In genomic region chr22:19891350-19892248, GRCh38 we compare ENCODE assay signal across 8 cellular contexts. TPM values are rescaled to one million over a fixed set of nuclear protein-coding genes. Genes with fewer than 3 reads are reported as not detected.
DNase-seq lines count a peak whose midpoint lies in the region; TF ChIP-seq lines count a peak whose summit lies in the region.

No MANE protein-coding gene starts in this region.

- peak overlapping the region; percentile 20 for H2AFZ ChIP-seq in parathyroid adenoma

- H3K27me3 ChIP-seq in esophagus (ENCODE audit: control insufficient read depth in 1 of 2, insufficient read depth in 2 of 2, low read length in 2 of 2) = no peaks in the 10 kb centered on the region
- no peaks in the 10 kb centered on the region for H3K27me3 ChIP-seq in parathyroid adenoma (ENCODE audit: control insufficient read depth, insufficient read depth, low read length)

- peaks cover 52 to 79% of the 10 kb centered on the region in 2 donors for H3K36me3 Mint-ChIP-seq in CD14-positive monocyte

- H3K4me3 Mint-ChIP-seq in CD14-positive monocyte = peak overlapping the region; percentile 27 to 58

- no peaks in the 10 kb centered on the region for H3K9me3 ChIP-seq in esophagus (ENCODE audit: control insufficient read depth in 2 of 2, insufficient read depth in 1 of 2, low read depth in 1 of 2, low read length in 1 of 2)
- H3K9me3 ChIP-seq in parathyroid adenoma (ENCODE audit: control insufficient read depth, low read length) = no peaks in the 10 kb centered on the region

- H3K4me2 ChIP-seq in parathyroid adenoma (ENCODE audit: low read length) = peak overlapping the region; percentile 67

- no peak for TF ChIP-seq CTCF in CD14-positive monocyte (IDR thresholded peaks at IDR 0.05)
- TF ChIP-seq CTCF in HFF-Myc (IDR thresholded peaks at IDR 0.05; ENCODE audit: low read depth, low read length, missing control alignments) = peak; percentile 17
- no peak for TF ChIP-seq CTCF in parathyroid adenoma (IDR thresholded peaks at IDR 0.05)

- peak overlapping the region; percentile 39 to 59 for H3K27ac ChIP-seq in esophagus (ENCODE audit: low read depth in 2 of 2, low read length in 1 of 2)
- H3K27ac ChIP-seq in parathyroid adenoma = peak overlapping the region; percentile 84

- peaks cover 0 to 2% (median 0%) of the 10 kb centered on the region in 7 donors for H3K9me3 Mint-ChIP-seq in CD14-positive monocyte

- intact Hi-C loops in CD14-positive monocyte (cut with micrococcal nuclease) = no loop called here

- peaks cover 33% of the 10 kb centered on the region for H3K4me1 Mint-ChIP-seq in CD14-positive monocyte

- H3K36me3 ChIP-seq in esophagus (ENCODE audit: control insufficient read depth in 2 of 2, insufficient read depth in 2 of 2, low read length in 1 of 2) (peaks cover 0 to 13% of the 10 kb centered on the region in 2 donors), parathyroid adenoma (ENCODE audit: control insufficient read depth, insufficient read depth, low read length) (no peaks in the 10 kb centered on the region)

- H3K4me3 ChIP-seq in HFF-Myc (replicated peaks; ENCODE audit: low read depth, low read length) (peak overlapping the region; percentile 9; the same call in 1 of the 2 replicates), esophagus (ENCODE audit: low read depth in 1 of 2, low read length in 2 of 2) (no peak overlapping the region), parathyroid adenoma (ENCODE audit: low read depth, low read length) (peak overlapping the region; percentile 35)

- no peak overlapping the region for H3K9ac ChIP-seq in parathyroid adenoma

- H3K79me2 ChIP-seq in parathyroid adenoma = no peaks in the 10 kb centered on the region

- DNase-seq in CD14-positive monocyte (ENCODE audit: low spot score) (no peak), HFF-Myc (ENCODE audit: extremely low read depth, low read depth) (peak; percentile 90), NCI-H82 treated with DMSO at 0.1 percent for 48 hours (lab: John Stamatoyannopoulos, UW; ENCODE audit: unreplicated experiment) (peak; percentile 84), superior temporal gyrus (ENCODE audit: extremely low spot score) (no peak), NCI-H526 treated with DMSO at 0.1 percent for 48 hours (lab: John Stamatoyannopoulos, UW) (no peak)
- peak; percentile 67 to 84 for DNase-seq in activated CD8-positive, alpha-beta memory T cell treated with anti-CD3 and anti-CD28 coated beads for 4 hours (ENCODE audit: low read depth in 2 of 2)

- WGBS in esophagus, 2 donors = 22 to 30% methylated on average over 32 of the region's 32 CpGs

- H3K4me1 ChIP-seq in esophagus (ENCODE audit: control insufficient read depth in 2 of 2, insufficient read depth in 2 of 2, low read length in 1 of 2) (peaks cover 8 to 24% of the 10 kb centered on the region in 2 donors), parathyroid adenoma (peaks cover 27% of the 10 kb centered on the region)

- no peak overlapping the region for H3K27ac Mint-ChIP-seq in CD14-positive monocyte

- peaks cover 2 to 8% (median 4%) of the 10 kb centered on the region in 3 donors for H3K27me3 Mint-ChIP-seq in CD14-positive monocyte (ENCODE audit: low read depth in 3 of 3)

RNA-seq across cellular contexts. Expression of gene GNB1L, which starts 36.9 kb away (rescaled TPM):
- polyA plus RNA-seq in CD14-positive monocyte (1 to 10 TPM; 4.8 to 6.0 TPM), esophagus (1 to 10 TPM; 4.7 to 6.6 TPM)

RNA-seq across cellular contexts. Expression of gene RTL10, which starts 36.9 kb away (rescaled TPM):
- polyA plus RNA-seq in CD14-positive monocyte (1 to 10 TPM; 1.4 to 1.5 TPM), esophagus (10 to 100 TPM in 1 of 2 donors, 1 to 10 TPM in 1; 8.1 to 13.8 TPM)

RNA-seq across cellular contexts. Expression of gene COMT, which starts 50.0 kb away (rescaled TPM):
- 100 to 1,000 TPM; 329 to 400 TPM for polyA plus RNA-seq in CD14-positive monocyte
- polyA plus RNA-seq in esophagus = 100 to 1,000 TPM; 178 to 218 TPM

RNA-seq across cellular contexts. Expression of gene TXNRD2, which starts 50.0 kb away (rescaled TPM):
- 10 to 100 TPM; 24.9 to 30.8 TPM for polyA plus RNA-seq in CD14-positive monocyte
- 10 to 100 TPM in 1 of 2 donors, 1 to 10 TPM in 1; 9.6 to 20.6 TPM for polyA plus RNA-seq in esophagus

Comparison
In these comparisons a context has a peak if more than half of its experiments do, and no peak if none do; other contexts are left out.
1. DNase-seq: peak in HFF-Myc (single experiment), NCI-H82 treated with DMSO at 0.1 percent for 48 hours (single experiment) and activated CD8-positive, alpha-beta memory T cell treated with anti-CD3 and anti-CD28 coated beads for 4 hours (2 of 2); none in CD14-positive monocyte (single experiment), superior temporal gyrus (single experiment) and NCI-H526 treated with DMSO at 0.1 percent for 48 hours (single experiment).
2. H3K4me3 ChIP-seq: peak in HFF-Myc (single experiment) and parathyroid adenoma (single experiment); none in esophagus (0 of 2).